Comparison of ENCODE assay signal across 8 cellular contexts in genomic region chr19:52734893-52735661, GRCh38. TPM values are rescaled to one million over a fixed set of nuclear protein-coding genes. Genes with fewer than 3 reads are reported as not detected.
DNase-seq lines count a peak whose midpoint lies in the region; ATAC-seq and TF ChIP-seq lines count a peak whose summit lies in the region.

TSS of gene ZNF611 (minus strand) at chr19:52735044. CDS start at chr19:52715894, 19,150 bp downstream.

- WGBS in adipose tissue, 3 donors = 6 to 11% (median 9%) methylated on average over 38 of the region's 38 CpGs

- no peaks in the 10 kb centered on the region for H3K27me3 Mint-ChIP-seq in type B pancreatic cell

- H3K9me3 Mint-ChIP-seq in type B pancreatic cell = no peaks in the 10 kb centered on the region

- peak within 1 kb of the TSS; percentile 20 for H3K27ac ChIP-seq in adipose tissue (ENCODE audit: low read depth, low read length)

- TF ChIP-seq CTCF in GM12873 (IDR thresholded peaks at IDR 0.05; ENCODE audit: insufficient read depth, low read depth, low read length, missing control alignments) (peak; percentile 63), type B pancreatic cell (conservative IDR thresholded peaks at IDR 0.05) (peak; percentile 82)

- peak within 1 kb of the TSS; percentile 98 for H3K27ac Mint-ChIP-seq in type B pancreatic cell

- ATAC-seq in HG02763 (IDR thresholded peaks at IDR 0.05; ENCODE audit: unreplicated experiment) = peak; percentile 97

- H3K4me1 Mint-ChIP-seq in type B pancreatic cell (ENCODE audit: unreplicated experiment) = peaks cover 19% of the 10 kb centered on the region

- peak within 1 kb of the TSS; percentile 94 for H3K4me3 Mint-ChIP-seq in type B pancreatic cell

- intact Hi-C loops in cardiac septum (cut with DNase I) = loop anchor here (2.0 to 5.0 kb wide), 2 partner anchors 44 to 98 kb away; partner anchors contain the start of gene ZNF83

- DNase-seq in NCI-H1436 (lab: John Stamatoyannopoulos, UW) (peak; percentile 98), T follicular helper cell (ENCODE audit: low read depth) (peak; percentile 99), cardiac septum (ENCODE audit: low spot score) (peak; percentile 99), pons (ENCODE audit: low spot score) (peak; percentile 92), type B pancreatic cell (ENCODE audit: extremely low spot score, unreplicated experiment) (peak; percentile 99)

- peaks cover 5% of the 10 kb centered on the region for H3K36me3 Mint-ChIP-seq in type B pancreatic cell

RNA-seq across cellular contexts. Expression of gene ZNF611, which starts in this region (rescaled TPM):
- 1 to 10 TPM; 1.7 to 5.6 (median 2.7) TPM for polyA plus RNA-seq in adipose tissue
- total RNA-seq in cardiac septum (6.8 TPM), type B pancreatic cell (ENCODE audit: low replicate concordance) (24.7 and 27.3 TPM in 2 replicates)

Comparison
In these comparisons a context has a peak if more than half of its experiments do, and no peak if none do; other contexts are left out.
1. Peak in every context shown above with its lines: DNase-seq, ATAC-seq and H3K27ac ChIP-seq.